13 cellular contexts compared by ENCODE assay signal in genomic region chr1:70910013-70910412, GRCh38.
DNase-seq lines count a peak whose midpoint lies in the region; ATAC-seq and FAIRE-seq lines count a peak whose summit lies in the region.
"Had no signal": no experiment of that assay in that cellular context is flagged by ENCODE, and none has a peak within 500 bp of the region (broad histone marks: within the 10 kb centered on the region; RNA-seq: fewer than 3 reads in every experiment).

No MANE protein-coding gene starts in this region.

- H3K27ac Mint-ChIP-seq in activated T-helper 2 cell treated with anti-CD3 and anti-CD28 coated beads, Interferon-gamma antibody, Interleukin-2, Interleukin-4, amounts not matched to agents 10 μg/mL and 5 μg/mL and 100 μg/mL, durations not matched to agents 14 hours and 24 hours and 36 hours, result peak overlapping the region; percentile 56
- H3K27ac Mint-ChIP-seq: naive B cell had no signal

- DNase-seq in activated T-helper 2 cell treated with anti-CD3 and anti-CD28 coated beads, Interferon-gamma antibody, Interleukin-2, Interleukin-4, amounts not matched to agents 10 μg/mL and 5 μg/mL and 100 μg/mL, durations not matched to agents 14 hours and 24 hours and 36 hours (ENCODE audit: low spot score), result peak; percentile 12
- no peak for DNase-seq in NCI-H2107 treated with DMSO at 0.1 percent for 48 hours (lab: John Stamatoyannopoulos, UW; ENCODE audit: unreplicated experiment)
- no peak for DNase-seq in GM19239 (ENCODE audit: insufficient read length, low spot score)
- DNase-seq: activated CD4-positive, alpha-beta T cell treated with anti-CD3 and anti-CD28 coated beads, Interleukin-2, amount 50 U/mL, for 1 hour; KBM-7; naive B cell; NCI-H2081; sigmoid colon had no signal

- H3K9me3 Mint-ChIP-seq in activated T-helper 2 cell treated with anti-CD3 and anti-CD28 coated beads, Interferon-gamma antibody, Interleukin-2, Interleukin-4, amounts not matched to agents 10 μg/mL and 5 μg/mL and 100 μg/mL, durations not matched to agents 14 hours and 24 hours and 36 hours, result peaks cover 10% of the 10 kb centered on the region

- H3K36me3 Mint-ChIP-seq in activated T-helper 2 cell treated with anti-CD3 and anti-CD28 coated beads, Interferon-gamma antibody, Interleukin-2, Interleukin-4, amounts not matched to agents 10 μg/mL and 5 μg/mL and 100 μg/mL, durations not matched to agents 14 hours and 24 hours and 36 hours (ENCODE audit: low read depth), result peaks cover 5% of the 10 kb centered on the region
- H3K36me3 Mint-ChIP-seq: naive B cell had no signal

- intact Hi-C loops in activated T-helper 2 cell treated with anti-CD3 and anti-CD28 coated beads, Interferon-gamma antibody, Interleukin-2, Interleukin-4, amounts not matched to agents 10 μg/mL and 5 μg/mL and 100 μg/mL, durations not matched to agents 14 hours and 24 hours and 36 hours (cut with micrococcal nuclease), result loop anchor here (1.0 to 10.0 kb wide), 2 partner anchors 19 to 135 kb away; partner anchors contain the start of gene PTGER3

- H3K4me3 Mint-ChIP-seq in activated T-helper 2 cell treated with anti-CD3 and anti-CD28 coated beads, Interferon-gamma antibody, Interleukin-2, Interleukin-4, amounts not matched to agents 10 μg/mL and 5 μg/mL and 100 μg/mL, durations not matched to agents 14 hours and 24 hours and 36 hours (ENCODE audit: low read depth), result no peak overlapping the region
- H3K4me3 Mint-ChIP-seq: naive B cell had no signal

- ATAC-seq in GM18870 (IDR thresholded peaks at IDR 0.05; ENCODE audit: unreplicated experiment) (peak; percentile 83), GM21576 (IDR thresholded peaks at IDR 0.05; ENCODE audit: unreplicated experiment) (peak; percentile 56), HG03378 (IDR thresholded peaks at IDR 0.05; ENCODE audit: unreplicated experiment) (peak; percentile 64), HG02759 (IDR thresholded peaks at IDR 0.05; ENCODE audit: unreplicated experiment) (no peak)

- H3K27me3 Mint-ChIP-seq in activated T-helper 2 cell treated with anti-CD3 and anti-CD28 coated beads, Interferon-gamma antibody, Interleukin-2, Interleukin-4, amounts not matched to agents 10 μg/mL and 5 μg/mL and 100 μg/mL, durations not matched to agents 14 hours and 24 hours and 36 hours (ENCODE audit: low read depth), result peaks cover 8% of the 10 kb centered on the region
- H3K27me3 Mint-ChIP-seq: naive B cell had no signal

- FAIRE-seq in GM19239 (lab: Jason Lieb, UNC), result no peak
- FAIRE-seq: bronchial epithelial cell had no signal

- H3K4me1 Mint-ChIP-seq in activated T-helper 2 cell treated with anti-CD3 and anti-CD28 coated beads, Interferon-gamma antibody, Interleukin-2, Interleukin-4, amounts not matched to agents 10 μg/mL and 5 μg/mL and 100 μg/mL, durations not matched to agents 14 hours and 24 hours and 36 hours (ENCODE audit: low read depth), result peaks cover 18% of the 10 kb centered on the region
- H3K4me1 Mint-ChIP-seq: naive B cell had no signal
